In the genomic region with DNA sequence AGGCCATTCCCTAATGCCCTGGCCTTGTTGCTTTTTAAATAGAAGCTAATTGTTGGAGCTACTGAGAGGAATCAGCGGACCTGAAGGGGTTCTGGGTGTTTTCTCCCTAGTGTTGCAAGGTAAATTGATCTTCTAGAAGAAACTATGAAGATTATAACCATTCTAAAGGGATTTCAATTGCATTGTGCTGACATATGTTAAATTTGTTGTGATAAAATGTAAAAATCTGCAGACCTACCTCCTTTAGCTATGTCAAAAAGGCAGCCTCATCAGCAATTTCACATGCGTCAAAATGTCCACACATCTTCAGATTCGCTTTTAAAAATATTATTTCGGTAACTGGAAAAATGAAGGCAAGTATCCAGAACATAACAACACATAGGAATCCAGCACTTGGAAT, we compare ENCODE assay signal across 29 cellular contexts. TPM values are rescaled to one million over a fixed set of nuclear protein-coding genes. Genes with fewer than 3 reads are reported as not detected.
"Had no signal": no experiment of that assay in that cellular context is flagged by ENCODE, and none has a peak within 500 bp of the region (broad histone marks: within the 10 kb centered on the region; RNA-seq: fewer than 3 reads in every experiment).

No MANE protein-coding gene starts in this region.

- H3K27me3 ChIP-seq: stomach, suprapubic skin, testis, thyroid gland, tibial nerve, transverse colon, upper lobe of left lung, upper lobe of right lung, uterus, vagina had no signal

- H3K4me1 ChIP-seq: testis, uterus had no signal

- H3K36me3 ChIP-seq: stomach, suprapubic skin, thoracic aorta, thyroid gland, tibial artery, tibial nerve, transverse colon, upper lobe of left lung, upper lobe of right lung, uterus, vagina had no signal

- FAIRE-seq: urothelium cell line had no signal

- H3K27ac ChIP-seq: stomach, suprapubic skin, testis, thoracic aorta, thyroid gland, tibial artery, tibial nerve, transverse colon, upper lobe of left lung, upper lobe of right lung, uterus, vagina had no signal

- H3K9me3 Mint-ChIP-seq: stimulated activated effector memory CD8-positive, alpha-beta T cell treated with anti-CD3 and anti-CD28 coated beads, Interleukin-12 subunit alpha, Interleukin-12 subunit beta, amount 100 ng/mL, for 72 hours; stimulated activated naive B cell treated with anti-CD40 and anti-IgM and Interleukin-4, amounts not matched to agents 10 μg/mL and 1 μg/mL and 100 μg/mL, for 72 hours; stimulated activated naive CD8-positive, alpha-beta T cell treated with anti-CD3 and anti-CD28 coated beads, Interleukin-15, amount 100 ng/mL, for 72 hours; stimulated activated naive CD8-positive, alpha-beta T cell treated with anti-CD3 and anti-CD28 coated beads, Interleukin-15, Interleukin-2, amounts not matched to agents 100 ng/mL and 50 ng/mL, for 24 hours; type B pancreatic cell had no signal

- H3K9me3 ChIP-seq: stomach, suprapubic skin, testis, thoracic aorta, thyroid gland, tibial artery, tibial nerve, transverse colon, upper lobe of left lung, upper lobe of right lung, uterus, vagina had no signal

- H3K4me3 ChIP-seq: stomach, suprapubic skin, testis, thoracic aorta, thyroid gland, tibial artery, tibial nerve, transverse colon, upper lobe of left lung, upper lobe of right lung, uterus, vagina had no signal

- H3K36me3 Mint-ChIP-seq: stimulated activated naive B cell treated with anti-CD40 and anti-IgM and Interleukin-4, amounts not matched to agents 10 μg/mL and 1 μg/mL and 100 μg/mL, for 72 hours; type B pancreatic cell had no signal

- ATAC-seq: stimulated activated effector memory CD8-positive, alpha-beta T cell treated with anti-CD3 and anti-CD28 coated beads, Interleukin-12 subunit alpha, Interleukin-12 subunit beta, amount 100 ng/mL, for 72 hours; stimulated activated naive B cell treated with anti-CD40 and anti-IgM and Interleukin-4, amounts not matched to agents 10 μg/mL and 1 μg/mL and 100 μg/mL, for 72 hours; stimulated activated naive CD8-positive, alpha-beta T cell treated with anti-CD3 and anti-CD28 coated beads, Interleukin-15, amount 100 ng/mL, for 72 hours; stimulated activated naive CD8-positive, alpha-beta T cell treated with anti-CD3 and anti-CD28 coated beads, Interleukin-15, Interleukin-2, amounts not matched to agents 100 U/mL and 50 U/mL, for 24 hours; upper lobe of right lung had no signal

- DNase-seq: stimulated activated CD4-positive, alpha-beta T cell treated with anti-CD3 and anti-CD28 coated beads, Interleukin-2, amount 100 ng/mL, for 48 hours; stimulated activated CD4-positive, alpha-beta T cell treated with anti-CD3 and anti-CD28 coated beads, Interleukin-4, amount 100 ng/mL, for 1 hour; stimulated activated CD4-positive, alpha-beta T cell treated with anti-CD3 and anti-CD28 coated beads, Interleukin-4, amount 100 ng/mL, for 24 hours; stimulated activated CD4-positive, alpha-beta T cell treated with anti-CD3 and anti-CD28 coated beads, Interleukin-4, amount 100 ng/mL, for 4 hours; stimulated activated CD8-positive, alpha-beta memory T cell treated with anti-CD3 and anti-CD28 coated beads, Interleukin-4, amount 100 ng/mL, for 48 hours; stimulated activated naive B cell treated with anti-CD40 and anti-IgM and Interleukin-4, amounts not matched to agents 10 μg/mL and 1 μg/mL and 100 μg/mL, for 72 hours; stimulated activated naive CD4-positive, alpha-beta T cell; stimulated activated naive CD4-positive, alpha-beta T cell treated with Interleukin-2 at 50 U/mL for 16 hours; stimulated activated naive CD8-positive, alpha-beta T cell treated with anti-CD3 and anti-CD28 coated beads, Interleukin-15, amount 100 ng/mL, for 72 hours; stimulated activated naive CD8-positive, alpha-beta T cell treated with anti-CD3 and anti-CD28 coated beads, Interleukin-15, Interleukin-2, amounts not matched to agents 100 U/mL and 50 U/mL, for 24 hours; stomach; substantia nigra; testis; thyroid gland; tibial artery; transverse colon; trophoblast cell; upper lobe of left lung; upper lobe of right lung; uterus had no signal

- H3K27ac Mint-ChIP-seq: stimulated activated effector memory CD8-positive, alpha-beta T cell treated with anti-CD3 and anti-CD28 coated beads, Interleukin-12 subunit alpha, Interleukin-12 subunit beta, amount 100 ng/mL, for 72 hours; stimulated activated naive B cell treated with anti-CD40 and anti-IgM and Interleukin-4, amounts not matched to agents 10 μg/mL and 1 μg/mL and 100 μg/mL, for 72 hours; stimulated activated naive CD8-positive, alpha-beta T cell treated with anti-CD3 and anti-CD28 coated beads, Interleukin-15, amount 100 ng/mL, for 72 hours; stimulated activated naive CD8-positive, alpha-beta T cell treated with anti-CD3 and anti-CD28 coated beads, Interleukin-15, Interleukin-2, amounts not matched to agents 100 ng/mL and 50 ng/mL, for 24 hours; type B pancreatic cell had no signal

- H3K4me3 Mint-ChIP-seq: stimulated activated effector memory CD8-positive, alpha-beta T cell treated with anti-CD3 and anti-CD28 coated beads, Interleukin-12 subunit alpha, Interleukin-12 subunit beta, amount 100 ng/mL, for 72 hours; stimulated activated naive B cell treated with anti-CD40 and anti-IgM and Interleukin-4, amounts not matched to agents 10 μg/mL and 1 μg/mL and 100 μg/mL, for 72 hours; stimulated activated naive CD8-positive, alpha-beta T cell treated with anti-CD3 and anti-CD28 coated beads, Interleukin-15, amount 100 ng/mL, for 72 hours; stimulated activated naive CD8-positive, alpha-beta T cell treated with anti-CD3 and anti-CD28 coated beads, Interleukin-15, Interleukin-2, amounts not matched to agents 100 ng/mL and 50 ng/mL, for 24 hours; type B pancreatic cell had no signal

RNA-seq across cellular contexts. Expression of a gene that starts 44.4 kb away (rescaled TPM):
- total RNA-seq: temporal lobe, uterus, vagina had no signal
